Comparison of ENCODE assay signal across 11 cellular contexts in the genomic region with DNA sequence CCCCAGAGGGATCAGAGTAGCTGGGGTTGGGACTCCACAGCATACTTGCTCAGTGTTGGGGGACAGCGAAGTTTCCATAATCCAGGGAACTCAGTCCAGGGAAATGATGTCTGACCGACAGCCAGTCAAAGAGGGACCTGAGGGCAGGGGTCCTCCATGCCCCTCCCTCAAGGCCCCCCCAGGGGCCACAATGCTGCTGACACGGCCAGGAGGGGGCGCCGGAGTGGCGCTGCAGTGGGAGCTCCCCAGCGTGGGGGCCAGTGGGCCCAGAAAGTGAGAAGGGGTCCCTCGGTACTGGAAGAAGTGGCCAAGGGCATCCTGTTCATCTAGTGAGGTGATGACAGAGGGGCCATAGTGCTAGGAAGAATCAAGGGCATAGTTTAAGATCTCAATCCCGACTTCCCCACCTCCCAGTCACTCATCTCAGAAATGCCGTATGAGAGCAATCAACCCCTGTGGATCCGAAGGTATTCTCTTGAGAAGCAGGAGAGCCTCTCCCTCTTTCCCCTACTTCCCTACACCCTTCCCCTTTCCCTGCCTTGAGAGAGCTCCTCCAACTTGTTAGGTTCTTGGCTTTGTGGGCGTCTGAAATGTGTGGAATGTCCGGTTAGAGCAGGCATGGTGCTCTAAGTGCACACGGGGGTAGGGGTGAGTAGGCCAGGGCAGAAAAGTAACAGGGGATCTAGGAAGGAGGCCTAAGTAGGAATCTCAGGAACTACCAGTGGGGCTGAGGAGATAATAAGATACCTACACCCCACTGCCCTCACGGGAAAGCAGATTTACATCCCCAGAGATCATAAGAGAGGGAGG. TPM values are rescaled to one million over a fixed set of nuclear protein-coding genes. Genes with fewer than 3 reads are reported as not detected.
A peak's percentile ranks its signal among the peaks of the same experiment; 100 is the strongest.
DNase-seq lines count a peak whose midpoint lies in the region; ATAC-seq and TF ChIP-seq lines count a peak whose summit lies in the region.
"Had no signal": no experiment of that assay in that cellular context is flagged by ENCODE, and none has a peak within 500 bp of the region (broad histone marks: within the 10 kb centered on the region; RNA-seq: fewer than 3 reads in every experiment).

No MANE protein-coding gene starts in this region.

- DNase-seq in activated naive CD8-positive, alpha-beta T cell treated with anti-CD3 and anti-CD28 coated beads, Interleukin-2, amount 50 U/mL, for 24 hours = no peak
- DNase-seq in RPMI7951 (ENCODE audit: low read depth) (peak; percentile 66), fibroblast of the aortic adventitia (ENCODE audit: low read depth) (peak; percentile 75), type B pancreatic cell (ENCODE audit: extremely low spot score, unreplicated experiment) (no peak)
- DNase-seq: activated naive CD4-positive, alpha-beta T cell; left colon; NCI-H2107 had no signal

- TF ChIP-seq CTCF in fibroblast of the aortic adventitia (IDR thresholded peaks at IDR 0.05; ENCODE audit: insufficient read depth, low read length) (peak; percentile 47), type B pancreatic cell (conservative IDR thresholded peaks at IDR 0.05) (peak; percentile 33)

- H3K36me3 Mint-ChIP-seq in activated naive CD8-positive, alpha-beta T cell = peaks cover 7% of the 10 kb centered on the region
- peaks cover 5% of the 10 kb centered on the region for H3K36me3 Mint-ChIP-seq in activated naive CD8-positive, alpha-beta T cell treated with anti-CD3 and anti-CD28 coated beads, Interleukin-2, amount 50 U/mL, for 24 hours (ENCODE audit: low read depth)
- H3K36me3 Mint-ChIP-seq in type B pancreatic cell = peaks cover 23% of the 10 kb centered on the region

- peaks cover 10% of the 10 kb centered on the region for H3K4me1 Mint-ChIP-seq in activated naive CD8-positive, alpha-beta T cell (ENCODE audit: low read depth)
- H3K4me1 Mint-ChIP-seq in activated naive CD8-positive, alpha-beta T cell treated with anti-CD3 and anti-CD28 coated beads, Interleukin-2, amount 50 U/mL, for 24 hours = peaks cover 12% of the 10 kb centered on the region
- peaks cover 5% of the 10 kb centered on the region for H3K4me1 Mint-ChIP-seq in type B pancreatic cell (ENCODE audit: unreplicated experiment)

- H3K9me3 Mint-ChIP-seq in activated naive CD8-positive, alpha-beta T cell (ENCODE audit: low read depth) = no peaks in the 10 kb centered on the region
- H3K9me3 Mint-ChIP-seq in activated naive CD8-positive, alpha-beta T cell treated with anti-CD3 and anti-CD28 coated beads, Interleukin-2, amount 50 U/mL, for 24 hours = no peaks in the 10 kb centered on the region
- H3K9me3 Mint-ChIP-seq in type B pancreatic cell = no peaks in the 10 kb centered on the region

- no peak overlapping the region for H3K4me3 ChIP-seq in fibroblast of the aortic adventitia (ENCODE audit: low read depth, low read length)

- H3K27me3 Mint-ChIP-seq in activated naive CD8-positive, alpha-beta T cell = no peaks in the 10 kb centered on the region
- H3K27me3 Mint-ChIP-seq in activated naive CD8-positive, alpha-beta T cell treated with anti-CD3 and anti-CD28 coated beads, Interleukin-2, amount 50 U/mL, for 24 hours = no peaks in the 10 kb centered on the region
- no peaks in the 10 kb centered on the region for H3K27me3 Mint-ChIP-seq in type B pancreatic cell

- peak overlapping the region; percentile 30 for H3K27ac Mint-ChIP-seq in activated naive CD8-positive, alpha-beta T cell
- no peak overlapping the region for H3K27ac Mint-ChIP-seq in activated naive CD8-positive, alpha-beta T cell treated with anti-CD3 and anti-CD28 coated beads, Interleukin-2, amount 50 U/mL, for 24 hours
- no peak overlapping the region for H3K27ac Mint-ChIP-seq in type B pancreatic cell

- ATAC-seq in activated naive CD8-positive, alpha-beta T cell treated with anti-CD3 and anti-CD28 coated beads, Interleukin-2, amount 50 U/mL, for 24 hours = no peak
- ATAC-seq in HG02852 (IDR thresholded peaks at IDR 0.05; ENCODE audit: unreplicated experiment) = no peak
- no peak for ATAC-seq in GM19324 (IDR thresholded peaks at IDR 0.05; ENCODE audit: low FRiP score, unreplicated experiment)
- no peak for ATAC-seq in HG02642 (IDR thresholded peaks at IDR 0.05; ENCODE audit: poor library complexity, unreplicated experiment)
- ATAC-seq: left colon had no signal

- no peak overlapping the region for H3K4me3 Mint-ChIP-seq in activated naive CD8-positive, alpha-beta T cell
- no peak overlapping the region for H3K4me3 Mint-ChIP-seq in activated naive CD8-positive, alpha-beta T cell treated with anti-CD3 and anti-CD28 coated beads, Interleukin-2, amount 50 U/mL, for 24 hours
- H3K4me3 Mint-ChIP-seq in type B pancreatic cell = no peak overlapping the region

RNA-seq across cellular contexts. Expression of a gene that starts 4.1 kb away (rescaled TPM):
- total RNA-seq in RPMI7951 (2014; rRNA removed; shearing (Covaris generic)) = 4.3 and 5.7 TPM in 2 replicates
- total RNA-seq in fibroblast of the aortic adventitia (ENCODE audit: low replicate concordance) (5.2 and 8.3 TPM in 2 replicates), type B pancreatic cell (ENCODE audit: low replicate concordance) (2.1 and 4.0 TPM in 2 replicates)

RNA-seq across cellular contexts. Expression of a gene that starts 9.3 kb away (rescaled TPM):
- total RNA-seq in RPMI7951 (2014; rRNA removed; shearing (Covaris generic)) = 13.3 and 16.3 TPM in 2 replicates
- total RNA-seq in fibroblast of the aortic adventitia (ENCODE audit: low replicate concordance) = 6.4 and 24.6 TPM in 2 replicates
- 18.4 and 40.0 TPM in 2 replicates for total RNA-seq in type B pancreatic cell (ENCODE audit: low replicate concordance)

RNA-seq across cellular contexts. Expression of a gene that starts 25.6 kb away (rescaled TPM):
- total RNA-seq in RPMI7951 (2014; rRNA removed; shearing (Covaris generic)) = 33.9 and 37.2 TPM in 2 replicates
- total RNA-seq in fibroblast of the aortic adventitia (ENCODE audit: low replicate concordance) = 58.6 and 163 TPM in 2 replicates
- total RNA-seq in type B pancreatic cell (ENCODE audit: low replicate concordance) = 27.6 and 28.3 TPM in 2 replicates

RNA-seq across cellular contexts. Expression of a gene that starts 25.7 kb away (rescaled TPM):
- 9.6 and 10.2 TPM in 2 replicates for total RNA-seq in RPMI7951 (2014; rRNA removed; shearing (Covaris generic))
- total RNA-seq in fibroblast of the aortic adventitia (ENCODE audit: low replicate concordance) (17.3 and 33.5 TPM in 2 replicates), type B pancreatic cell (ENCODE audit: low replicate concordance) (9.2 and 10.6 TPM in 2 replicates)

RNA-seq across cellular contexts. Expression of a gene that starts 36.1 kb away (rescaled TPM):
- 0.12 TPM in 1 of 2 replicates, not detected in the other for total RNA-seq in RPMI7951 (2014; rRNA removed; shearing (Covaris generic))
- 3.2 and 3.9 TPM in 2 replicates for total RNA-seq in fibroblast of the aortic adventitia (ENCODE audit: low replicate concordance)
- 0.12 and 0.56 TPM in 2 replicates for total RNA-seq in type B pancreatic cell (ENCODE audit: low replicate concordance)

Comparison
In these comparisons a context has a peak if more than half of its experiments do, and no peak if none do; other contexts are left out.
1. DNase-seq: peak in RPMI7951 (single experiment) and fibroblast of the aortic adventitia (single experiment); none in activated naive CD8-positive, alpha-beta T cell treated with anti-CD3 and anti-CD28 coated beads, Interleukin-2, amount 50 U/mL, for 24 hours (single experiment) and type B pancreatic cell (single experiment).